10 cellular contexts compared by ENCODE assay signal in the genomic region with DNA sequence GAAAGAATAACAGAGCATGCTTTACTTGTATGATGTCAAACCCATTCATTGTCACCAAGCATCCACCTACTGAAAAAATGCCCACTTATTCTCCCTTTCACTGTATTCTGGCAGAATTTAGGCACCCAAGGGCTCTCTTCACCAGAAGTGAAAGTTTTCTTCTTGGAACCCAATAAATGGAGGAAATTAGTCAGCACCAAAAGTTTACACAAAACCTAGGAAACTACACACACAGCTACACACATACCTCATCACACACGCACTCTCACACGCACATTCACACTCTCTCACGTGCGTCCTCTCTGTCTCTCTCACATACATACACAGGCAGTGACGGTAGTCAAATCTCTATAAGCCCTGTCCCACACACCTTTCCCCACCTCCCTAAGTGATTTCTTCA. TPM values are rescaled to one million over a fixed set of nuclear protein-coding genes. Genes with fewer than 3 reads are reported as not detected.
DNase-seq lines count a peak whose midpoint lies in the region; ATAC-seq and TF ChIP-seq lines count a peak whose summit lies in the region.
"Had no signal": no experiment of that assay in that cellular context is flagged by ENCODE, and none has a peak within 500 bp of the region (broad histone marks: within the 10 kb centered on the region; RNA-seq: fewer than 3 reads in every experiment).

No MANE protein-coding gene starts in this region.

- H3K27ac ChIP-seq in left ventricle myocardium inferior (replicated peaks): no peak overlapping the region
- H3K27ac ChIP-seq: SK-N-MC had no signal

- H3K36me3 Mint-ChIP-seq in memory B cell: peaks cover 49% of the 10 kb centered on the region

- H3K27me3 ChIP-seq in left ventricle myocardium inferior (ENCODE audit: low read depth): no peaks in the 10 kb centered on the region

- no peak overlapping the region for H3K4me3 ChIP-seq in left ventricle myocardium inferior
- H3K4me3 ChIP-seq: SK-N-MC had no signal

- H3K4me1 ChIP-seq in left ventricle myocardium inferior: peaks cover 14% of the 10 kb centered on the region

- no peaks in the 10 kb centered on the region for H3K9me3 Mint-ChIP-seq in memory B cell
- H3K9me3 Mint-ChIP-seq: immature natural killer cell had no signal

- peaks cover 8% of the 10 kb centered on the region for H3K4me1 Mint-ChIP-seq in memory B cell
- H3K4me1 Mint-ChIP-seq: immature natural killer cell had no signal

- H3K4me3 Mint-ChIP-seq in memory B cell: no peak overlapping the region
- H3K4me3 Mint-ChIP-seq: immature natural killer cell had no signal

- H3K27ac Mint-ChIP-seq in memory B cell: no peak overlapping the region

- no peaks in the 10 kb centered on the region for H3K9me3 ChIP-seq in left ventricle myocardium inferior (replicated peaks)

- no peaks in the 10 kb centered on the region for H3K27me3 Mint-ChIP-seq in memory B cell

- intact Hi-C loops in left ventricle myocardium inferior (cut with micrococcal nuclease): no loop called here

- DNase-seq in memory B cell (ENCODE audit: low spot score in 2 of 2) (no peak), NCI-H524 treated with DMSO at 0.1 percent for 48 hours (lab: John Stamatoyannopoulos, UW) (no peak), left ventricle myocardium inferior (no peak), Ammon's horn (ENCODE audit: low spot score) (no peak), DMS153 treated with DMSO at 0.1 percent for 48 hours (lab: John Stamatoyannopoulos, UW; ENCODE audit: unreplicated experiment) (no peak)

- no peaks in the 10 kb centered on the region for H3K36me3 ChIP-seq in left ventricle myocardium inferior

- no peak for TF ChIP-seq CTCF in left ventricle myocardium inferior (IDR thresholded peaks at IDR 0.05; ENCODE audit: borderline replicate concordance)

- ATAC-seq in GM18858 (IDR thresholded peaks at IDR 0.05; ENCODE audit: unreplicated experiment): peak; percentile 84
- peak; percentile 88 for ATAC-seq in GM21786 (IDR thresholded peaks at IDR 0.05; ENCODE audit: unreplicated experiment)
- peak; percentile 94 for ATAC-seq in HG03521 (IDR thresholded peaks at IDR 0.05; ENCODE audit: unreplicated experiment)
- peak; percentile 46 for ATAC-seq in memory B cell (ENCODE audit: low read depth)

RNA-seq across cellular contexts. Expression of gene MCOLN2, which starts 37.6 kb away (rescaled TPM):
- total RNA-seq in left ventricle myocardium inferior: 0.19 TPM
